ENCODE assay signal across 19 cellular contexts in the genomic region with DNA sequence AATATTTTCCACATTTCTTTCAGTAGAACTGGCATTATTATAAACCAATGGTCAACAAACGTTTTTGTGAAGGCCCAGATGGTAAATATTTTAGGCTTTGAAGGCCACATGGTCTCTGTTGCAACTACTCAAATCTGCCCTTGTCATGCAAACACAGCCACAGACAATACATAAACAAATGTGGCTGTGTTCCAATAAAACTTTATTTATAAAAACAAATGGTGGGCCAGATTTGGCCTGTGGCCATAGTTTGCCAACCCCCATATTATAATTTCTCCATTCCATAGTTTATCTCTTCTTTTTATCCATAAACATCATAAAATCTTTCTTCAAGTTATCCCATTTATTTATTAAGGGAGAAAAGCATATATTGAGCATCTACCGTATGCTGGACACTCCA.
DNase-seq lines count a peak whose midpoint lies in the region; ATAC-seq, FAIRE-seq and TF ChIP-seq lines count a peak whose summit lies in the region.
"Had no signal": no experiment of that assay in that cellular context is flagged by ENCODE, and none has a peak within 500 bp of the region (broad histone marks: within the 10 kb centered on the region; RNA-seq: fewer than 3 reads in every experiment).

No MANE protein-coding gene starts in this region.

- TF ChIP-seq CTCF in GM12878 (IDR thresholded peaks at IDR 0.05 in 2 of 3, conservative IDR thresholded peaks at IDR 0.05 in 1 of 3; ENCODE audit: control insufficient read depth in 2 of 3, extremely low read depth in 1 of 3, insufficient read depth in 1 of 3, low read depth in 3 of 3, low read length in 3 of 3) (no peak), endothelial cell of umbilical vein (IDR thresholded peaks at IDR 0.05; ENCODE audit: extremely low read depth in 1 of 2, insufficient read depth in 1 of 2, low read depth in 1 of 2, low read length in 2 of 2) (no peak), prostate gland (IDR thresholded peaks at IDR 0.05) (no peak)

- no peak for ATAC-seq in GM12878
- ATAC-seq in HG03095 (IDR thresholded peaks at IDR 0.05; ENCODE audit: unreplicated experiment), result no peak
- ATAC-seq: A549; CD8-positive, alpha-beta T cell had no signal

- H3K36me3 ChIP-seq in GM12878 (ENCODE audit: control insufficient read depth in 2 of 2, insufficient read depth in 2 of 2, low read length in 1 of 2) (no peaks in the 10 kb centered on the region), endothelial cell of umbilical vein (ENCODE audit: control insufficient read depth in 2 of 2, extremely low read depth in 1 of 2, insufficient read depth in 2 of 2, low read length in 2 of 2) (no peaks in the 10 kb centered on the region), prostate gland (no peaks in the 10 kb centered on the region)

- 43% methylated on average over 2 of the region's 2 CpGs for WGBS in GM12878 (ENCODE audit: insufficient coverage, insufficient replicate concordance, low lambda C conversion rate, missing lambda C conversion rate)
- WGBS in prostate gland, result 89% methylated on average over 2 of the region's 2 CpGs

- POLR2A ChIA-PET in GM12878 (lab: Charles Lee) (no interaction called here), endothelial cell of umbilical vein (lab: Charles Lee) (no interaction called here)

- H3K27me3 ChIP-seq in GM12878 (replicated peaks in 1 of 2; ENCODE audit: control insufficient read depth in 2 of 2, insufficient read depth in 2 of 2, low read length in 1 of 2), result no peaks in the 10 kb centered on the region
- H3K27me3 ChIP-seq in endothelial cell of umbilical vein (ENCODE audit: control insufficient read depth in 2 of 2, insufficient read depth in 2 of 2, low read length in 2 of 2), result no peaks in the 10 kb centered on the region
- H3K27me3 ChIP-seq in prostate gland (replicated peaks; ENCODE audit: insufficient read depth), result no peaks in the 10 kb centered on the region
- H3K27me3 ChIP-seq: BLaER1 treated with 17β-estradiol and CSF1 and Interleukin-3, amounts not matched to agents 10 nM and 100 nM had no signal

- CTCF ChIA-PET in GM12878 (lab: Yijun Ruan, JAX) (no interaction called here), endothelial cell of umbilical vein (lab: Charles Lee) (no interaction called here)

- H3K4me3 ChIP-seq in GM12878 (no peak overlapping the region), endothelial cell of umbilical vein (replicated peaks in 1 of 3; ENCODE audit: insufficient read depth in 1 of 3, low read depth in 1 of 3, low read length in 3 of 3) (no peak overlapping the region), prostate gland (no peak overlapping the region)
- H3K4me3 ChIP-seq: A549; BLaER1 treated with 17β-estradiol and CSF1 and Interleukin-3, amounts not matched to agents 10 nM and 100 nM had no signal

- BruUV-seq in GM12878 (replicated peaks; lab: Mats Ljungman, UMichigan), result no TSS peak
- no TSS peak for BruUV-seq in endothelial cell of umbilical vein (replicated peaks; lab: Mats Ljungman, UMichigan)

- FAIRE-seq in GM12878 (lab: Jason Lieb, UNC) (no peak), endothelial cell of umbilical vein (lab: Jason Lieb, UNC) (peak; percentile 31)
- FAIRE-seq: A549, D721Med, G401.6, GM12892, GM18507 had no signal

- TF ChIP-seq POLR2A in GM12878 (IDR thresholded peaks at IDR 0.05; ENCODE audit: low read depth, low read length), result no peak
- no peak for TF ChIP-seq POLR2A in endothelial cell of umbilical vein (IDR thresholded peaks at IDR 0.05; ENCODE audit: low read depth, low read length)
- TF ChIP-seq POLR2A in prostate gland (IDR thresholded peaks at IDR 0.05), result no peak

- SMC1A ChIA-PET in GM12878 (lab: Charles Lee; ENCODE audit: uncharacterized antibody, unreplicated experiment), result no interaction called here

- H4K20me1 ChIP-seq in GM12878 (ENCODE audit: control insufficient read depth, insufficient read depth), result no peaks in the 10 kb centered on the region
- peaks cover 8% of the 10 kb centered on the region for H4K20me1 ChIP-seq in endothelial cell of umbilical vein (replicated peaks; ENCODE audit: control insufficient read depth, extremely low read depth, insufficient read depth, low read length)

- DNase-seq in GM12878 (ENCODE audit: low read depth, low spot score) (no peak), endothelial cell of umbilical vein (ENCODE audit: low read depth, low spot score) (no peak), prostate gland (ENCODE audit: low spot score) (peak; percentile 1), HuH-7.5 (ENCODE audit: low spot score) (no peak)
- DNase-seq: AML-193; Caco-2; Calu3; CD4-positive, alpha-beta T cell; CD8-positive, alpha-beta T cell; GF-D8 had no signal

- H3K4me2 ChIP-seq in GM12878 (ENCODE audit: control insufficient read depth, insufficient read depth), result no peak overlapping the region
- no peak overlapping the region for H3K4me2 ChIP-seq in endothelial cell of umbilical vein (ENCODE audit: insufficient read depth, low read length)
- H3K4me2 ChIP-seq: A549; BLaER1 treated with 17β-estradiol and CSF1 and Interleukin-3, amounts not matched to agents 10 nM and 100 nM had no signal

- RAD21 ChIA-PET in GM12878 (lab: Charles Lee; ENCODE audit: unreplicated experiment), result no interaction called here

- intact Hi-C loops in GM12878 (cut with micrococcal nuclease; ENCODE audit: unreplicated experiment), result no loop called here
- intact Hi-C loops in endothelial cell of umbilical vein (cut with micrococcal nuclease), result no loop called here
- intact Hi-C loops in prostate gland (cut with DNase I), result no loop called here

- H3K27ac ChIP-seq in GM12878 (ENCODE audit: control insufficient read depth, insufficient read depth), result no peak overlapping the region
- no peak overlapping the region for H3K27ac ChIP-seq in endothelial cell of umbilical vein (ENCODE audit: insufficient read depth, low read depth, low read length)
- H3K27ac ChIP-seq in prostate gland, result no peak overlapping the region
- H3K27ac ChIP-seq: 22Rv1; A549; BLaER1 treated with 17β-estradiol and CSF1 and Interleukin-3, amounts not matched to agents 10 nM and 100 nM; C4-2B had no signal

- in situ Hi-C loops in GM12878 (cut with MboI), result no loop called here

- dilution Hi-C loops in endothelial cell of umbilical vein (cut with MboI; ENCODE audit: extremely low pct_ligation_motif_present, low sequenced_read_pairs), result no loop called here

- H3K4me1 ChIP-seq in GM12878 (ENCODE audit: control insufficient read depth, insufficient read depth, low read length) (no peaks in the 10 kb centered on the region), endothelial cell of umbilical vein (ENCODE audit: control insufficient read depth, extremely low read depth, insufficient read depth, low read length) (no peaks in the 10 kb centered on the region), prostate gland (replicated peaks) (no peaks in the 10 kb centered on the region)
- H3K4me1 ChIP-seq: A549, Caco-2 had no signal

- no peak for TF ChIP-seq RAD21 in GM12878 (IDR thresholded peaks at IDR 0.05; ENCODE audit: insufficient read depth, low read depth, low read length)

- H3K79me2 ChIP-seq in GM12878 (ENCODE audit: control insufficient read depth, insufficient read depth, low read length) (no peaks in the 10 kb centered on the region), endothelial cell of umbilical vein (ENCODE audit: control insufficient read depth, insufficient read depth, low read length) (peaks cover 90% of the 10 kb centered on the region)

- H3K9me3 ChIP-seq in GM12878 (replicated peaks; ENCODE audit: control insufficient read depth, insufficient read depth, low read length) (no peaks in the 10 kb centered on the region), endothelial cell of umbilical vein (replicated peaks; ENCODE audit: control insufficient read depth, insufficient read depth, low read length) (no peaks in the 10 kb centered on the region), prostate gland (no peaks in the 10 kb centered on the region)
- H3K9me3 ChIP-seq: A549, Caco-2 had no signal

- no peak overlapping the region for H2AFZ ChIP-seq in GM12878 (ENCODE audit: control insufficient read depth, low read depth, low read length)
- no peak overlapping the region for H2AFZ ChIP-seq in endothelial cell of umbilical vein (ENCODE audit: low read depth, low read length)

- TF ChIP-seq EP300 in GM12878 (IDR thresholded peaks at IDR 0.05; ENCODE audit: borderline replicate concordance in 1 of 2, control insufficient read depth in 1 of 2, low read depth in 2 of 2, low read length in 2 of 2), result no peak

- H3K9me1 ChIP-seq in endothelial cell of umbilical vein (replicated peaks; ENCODE audit: control insufficient read depth, extremely low read depth, insufficient read depth, low read length), result no peaks in the 10 kb centered on the region

- no peak overlapping the region for H3K9ac ChIP-seq in GM12878 (ENCODE audit: control insufficient read depth, insufficient read depth, low read length)
- H3K9ac ChIP-seq in endothelial cell of umbilical vein (replicated peaks; ENCODE audit: extremely low read depth, insufficient read depth, low read length), result no peak overlapping the region
- H3K9ac ChIP-seq: BLaER1 treated with 17β-estradiol and CSF1 and Interleukin-3, amounts not matched to agents 10 nM and 100 nM had no signal

TF ChIP-seq in GM12878, 131 proteins besides CTCF, POLR2A, EP300 and RAD21 (continues in another document):
- TF ChIP-seq SREBF2 (IDR thresholded peaks at IDR 0.05; ENCODE audit: low read length), result no peak

TF ChIP-seq in endothelial cell of umbilical vein, 7 proteins besides CTCF, POLR2A, EP300 and RAD21:
- TF ChIP-seq, protein P1, sequence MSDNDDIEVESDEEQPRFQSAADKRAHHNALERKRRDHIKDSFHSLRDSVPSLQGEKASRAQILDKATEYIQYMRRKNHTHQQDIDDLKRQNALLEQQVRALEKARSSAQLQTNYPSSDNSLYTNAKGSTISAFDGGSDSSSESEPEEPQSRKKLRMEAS (IDR thresholded peaks at IDR 0.05; ENCODE audit: insufficient read depth, insufficient read length), result no peak
- TF ChIP-seq POLR2AphosphoS5 (IDR thresholded peaks at IDR 0.05; ENCODE audit: insufficient read depth, low read depth, low read length) (no peak), FOS (IDR thresholded peaks at IDR 0.05; ENCODE audit: borderline replicate concordance, insufficient read depth, low read length) (no peak), GATA2 (IDR thresholded peaks at IDR 0.05; ENCODE audit: insufficient read depth, insufficient read length, low read depth, low read length) (no peak), MYC (IDR thresholded peaks at IDR 0.05; ENCODE audit: low read depth, low read length) (no peak)
